18 cellular contexts compared by ENCODE assay signal in the genomic region with DNA sequence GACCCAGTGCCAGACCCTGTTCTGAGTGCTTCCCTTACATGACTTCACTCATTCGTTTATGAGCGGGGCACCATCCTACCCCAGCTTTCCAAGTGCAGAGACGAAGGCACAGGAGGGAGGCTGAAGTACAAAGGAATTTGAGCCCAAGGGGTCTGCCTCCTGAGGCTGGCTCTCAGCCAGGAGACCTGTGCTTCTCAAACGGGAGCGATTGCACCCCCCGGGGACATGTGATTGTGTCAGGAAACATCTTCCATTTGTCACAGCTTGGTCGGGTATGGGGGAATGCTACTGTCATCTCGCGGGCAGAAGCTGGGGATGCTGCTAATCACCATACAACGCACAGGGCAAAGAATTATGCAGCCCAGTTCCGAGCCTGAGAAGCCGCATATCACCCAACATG. TPM values are rescaled to one million over a fixed set of nuclear protein-coding genes. Genes with fewer than 3 reads are reported as not detected.
"Had no signal": no experiment of that assay in that cellular context is flagged by ENCODE, and none has a peak within 500 bp of the region (broad histone marks: within the 10 kb centered on the region; RNA-seq: fewer than 3 reads in every experiment).

No MANE protein-coding gene starts in this region.

- H3K27me3 Mint-ChIP-seq: activated naive CD4-positive, alpha-beta T cell treated with anti-CD3 and anti-CD28 coated beads, Interleukin-2, amount 10 ng/mL, durations not matched to agents 7 days and 5 days had no signal

- H3K9me3 Mint-ChIP-seq: activated naive CD4-positive, alpha-beta T cell treated with anti-CD3 and anti-CD28 coated beads, Interleukin-2, amount 10 ng/mL, durations not matched to agents 7 days and 5 days; nephron had no signal

- H3K4me3 ChIP-seq: pancreas, stomach had no signal

- ATAC-seq: activated CD4-positive, alpha-beta T cell treated with anti-CD3 and anti-CD28 coated beads for 36 hours; activated T-helper 17 cell treated with anti-CD3 and anti-CD28 coated beads, Interleukin-2, amount 50 U/mL, for 72 hours; pancreas had no signal

- H3K36me3 Mint-ChIP-seq: activated naive CD4-positive, alpha-beta T cell treated with anti-CD3 and anti-CD28 coated beads, Interleukin-2, amount 10 ng/mL, durations not matched to agents 7 days and 5 days; memory B cell had no signal

- H3K27ac Mint-ChIP-seq: activated CD4-positive, alpha-beta T cell treated with anti-CD3 and anti-CD28 coated beads for 36 hours; activated naive CD4-positive, alpha-beta T cell treated with anti-CD3 and anti-CD28 coated beads, Interleukin-2, amount 10 ng/mL, durations not matched to agents 7 days and 5 days; activated T-helper 17 cell treated with anti-CD3 and anti-CD28 coated beads, Interleukin-2, amount 50 U/mL, for 72 hours; memory B cell had no signal

- H3K27me3 ChIP-seq: pancreas, stomach had no signal

- H3K36me3 ChIP-seq: pancreas, stomach had no signal

- H3K27ac ChIP-seq: epithelial cell of prostate, pancreas, stomach, VCaP had no signal

- H3K4me1 ChIP-seq: pancreas had no signal

- H3K4me1 Mint-ChIP-seq: activated CD4-positive, alpha-beta T cell treated with anti-CD3 and anti-CD28 coated beads for 36 hours; activated naive CD4-positive, alpha-beta T cell treated with anti-CD3 and anti-CD28 coated beads, Interleukin-2, amount 10 ng/mL, durations not matched to agents 7 days and 5 days; activated T-helper 17 cell treated with anti-CD3 and anti-CD28 coated beads, Interleukin-2, amount 50 U/mL, for 72 hours had no signal

- FAIRE-seq: islet of Langerhans, pancreas, urothelium cell line had no signal

- H3K4me3 Mint-ChIP-seq: activated CD4-positive, alpha-beta T cell treated with anti-CD3 and anti-CD28 coated beads for 36 hours; activated naive CD4-positive, alpha-beta T cell treated with anti-CD3 and anti-CD28 coated beads, Interleukin-2, amount 10 ng/mL, durations not matched to agents 7 days and 5 days; activated T-helper 17 cell treated with anti-CD3 and anti-CD28 coated beads, Interleukin-2, amount 50 U/mL, for 72 hours; memory B cell; nephron had no signal

- DNase-seq: activated CD4-positive, alpha-beta T cell treated with anti-CD3 and anti-CD28 coated beads for 36 hours; activated CD8-positive, alpha-beta memory T cell treated with anti-CD3 and anti-CD28 coated beads for 24 hours; activated naive CD4-positive, alpha-beta T cell treated with anti-CD3 and anti-CD28 coated beads, Interleukin-2, amount 10 ng/mL, durations not matched to agents 7 days and 5 days; activated T-cell treated with anti-CD3 and anti-CD28 coated beads for 4 hours; caudate nucleus; cortex of kidney; effector memory CD4-positive, alpha-beta T cell; pancreas; retina; stomach; T-helper 9 cell had no signal

- H3K9me3 ChIP-seq: pancreas, stomach had no signal

RNA-seq across cellular contexts. Expression of a gene that starts 23.9 kb away (rescaled TPM):
- total RNA-seq: activated CD4-positive, alpha-beta T cell treated with anti-CD3 and anti-CD28 coated beads for 36 hours; activated T-helper 17 cell treated with anti-CD3 and anti-CD28 coated beads, Interleukin-2, amount 50 U/mL, for 72 hours had no signal
